Comparison of ENCODE assay signal across 3 cellular contexts in genomic region chr4:41957634-41958033, GRCh38.
TF ChIP-seq lines count a peak whose summit lies in the region.

No MANE protein-coding gene starts in this region.

TF ChIP-seq in SK-N-SH, 30 proteins besides CTCF, POLR2A, EP300 and RAD21:
- no peak for TF ChIP-seq RXRA (IDR thresholded peaks at IDR 0.05; ENCODE audit: borderline replicate concordance, low read depth)
- no peak for TF ChIP-seq FOSL2 (IDR thresholded peaks at IDR 0.05; ENCODE audit: borderline replicate concordance, low read depth)
- no peak for TF ChIP-seq FOXJ3 (CRISPR knock-in tag; IDR thresholded peaks at IDR 0.05)
- no peak for TF ChIP-seq MAX (IDR thresholded peaks at IDR 0.05; ENCODE audit: low read depth)
- TF ChIP-seq FOXM1 (IDR thresholded peaks at IDR 0.05; ENCODE audit: low read depth), result no peak
- TF ChIP-seq SMC3 (IDR thresholded peaks at IDR 0.05; ENCODE audit: low read depth, low read length), result 0 out of 2 replicates have a peak, but pooled peaks have one; percentile 5
- TF ChIP-seq REST (IDR thresholded peaks at IDR 0.05; ENCODE audit: low read depth, low read length), result no peak

TF ChIP-seq in SK-N-SH treated with all-trans-retinoic acid at 6 μM for 48 hours, 23 proteins besides CTCF, POLR2A, EP300 and RAD21:
- TF ChIP-seq ZNF8 (CRISPR knock-in tag; IDR thresholded peaks at IDR 0.05) (no peak), ZNF565 (CRISPR knock-in tag; conservative IDR thresholded peaks at IDR 0.05; ENCODE audit: low read depth) (no peak), RARB (CRISPR knock-in tag; IDR thresholded peaks at IDR 0.05) (no peak), ZFP30 (CRISPR knock-in tag; IDR thresholded peaks at IDR 0.05) (no peak), CSRNP3 (CRISPR knock-in tag; IDR thresholded peaks at IDR 0.05) (no peak), GLIS3 (CRISPR knock-in tag; IDR thresholded peaks at IDR 0.05) (no peak), ZFP3 (CRISPR knock-in tag; IDR thresholded peaks at IDR 0.05) (no peak), ISL1 (CRISPR knock-in tag; IDR thresholded peaks at IDR 0.05) (no peak), CREB5 (CRISPR knock-in tag; IDR thresholded peaks at IDR 0.05; ENCODE audit: low read depth) (no peak), ZC3H10 (CRISPR knock-in tag; IDR thresholded peaks at IDR 0.05) (no peak), POU6F1 (CRISPR knock-in tag; IDR thresholded peaks at IDR 0.05; ENCODE audit: borderline replicate concordance, low read depth) (no peak), ZNF70 (CRISPR knock-in tag; IDR thresholded peaks at IDR 0.05) (no peak), OSR1 (CRISPR knock-in tag; IDR thresholded peaks at IDR 0.05) (no peak), ESRRG (CRISPR knock-in tag; IDR thresholded peaks at IDR 0.05) (no peak), SNAI2 (CRISPR knock-in tag; IDR thresholded peaks at IDR 0.05) (no peak), CSDC2 (CRISPR knock-in tag; IDR thresholded peaks at IDR 0.05) (no peak), TCF4 (CRISPR knock-in tag; IDR thresholded peaks at IDR 0.05; ENCODE audit: borderline replicate concordance) (no peak), TSHZ2 (CRISPR knock-in tag; IDR thresholded peaks at IDR 0.05) (no peak), BACH2 (CRISPR knock-in tag; IDR thresholded peaks at IDR 0.05; ENCODE audit: borderline replicate concordance) (no peak)

TF ChIP-seq in GM12878, 131 proteins besides CTCF, POLR2A, EP300 and RAD21:
- peak; percentile 59 for TF ChIP-seq NR2F1 (conservative IDR thresholded peaks at IDR 0.05)
- no peak for TF ChIP-seq WRNIP1 (IDR thresholded peaks at IDR 0.05; ENCODE audit: borderline replicate concordance, low read depth, low read length)
- TF ChIP-seq ATF2 (IDR thresholded peaks at IDR 0.05; ENCODE audit: low read length), result no peak
- TF ChIP-seq MYB (IDR thresholded peaks at IDR 0.05; ENCODE audit: borderline replicate concordance, low read depth, low read length), result no peak
- TF ChIP-seq PKNOX1 (IDR thresholded peaks at IDR 0.05), result no peak
- no peak for TF ChIP-seq MTA3 (IDR thresholded peaks at IDR 0.05; ENCODE audit: borderline replicate concordance, low read length)
- peak; percentile 30; the same call in 1 of the 2 replicates for TF ChIP-seq NR2C1 (IDR thresholded peaks at IDR 0.05)
- TF ChIP-seq PRDM15 (CRISPR knock-in tag; IDR thresholded peaks at IDR 0.05), result no peak
- TF ChIP-seq LARP7 (IDR thresholded peaks at IDR 0.05), result no peak
- peak; percentile 29; the same call in 1 of the 2 replicates for TF ChIP-seq SMC3 (IDR thresholded peaks at IDR 0.05; ENCODE audit: borderline replicate concordance, low read length)
- peak; percentile 82 for TF ChIP-seq BACH1 (IDR thresholded peaks at IDR 0.05; ENCODE audit: borderline replicate concordance)
- peak; percentile 45 for TF ChIP-seq SKIL (IDR thresholded peaks at IDR 0.05; ENCODE audit: low read depth, poor library complexity, severe bottlenecking)
- TF ChIP-seq TARDBP (IDR thresholded peaks at IDR 0.05; ENCODE audit: borderline replicate concordance), result no peak
- no peak for TF ChIP-seq ATF7 (IDR thresholded peaks at IDR 0.05; ENCODE audit: low read depth)
- TF ChIP-seq ELK1 (IDR thresholded peaks at IDR 0.05; ENCODE audit: low read depth, low read length), result peak; percentile 57; the same call in 1 of the 2 replicates
